Comparison of ENCODE assay signal across 21 cellular contexts in the genomic region with DNA sequence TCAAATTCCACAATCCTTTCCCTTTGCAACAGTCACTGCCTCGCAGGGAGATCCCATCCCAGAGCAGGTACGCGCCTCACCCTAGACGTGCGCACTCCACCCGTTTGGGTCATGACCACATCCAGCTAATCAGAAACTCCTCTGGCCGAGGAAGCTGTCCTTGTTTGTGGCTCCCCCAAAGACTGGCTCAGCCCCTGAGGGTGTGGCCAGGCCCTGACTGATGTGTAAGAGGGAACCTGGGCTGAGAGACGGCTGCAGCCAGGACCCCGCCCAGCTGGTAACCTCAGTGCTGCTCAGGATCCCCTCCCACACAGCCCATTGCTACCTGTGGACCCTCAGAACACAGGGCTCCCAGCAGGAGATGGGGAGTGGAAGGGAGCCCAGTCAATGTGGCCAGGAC.
"Had no signal": no experiment of that assay in that cellular context is flagged by ENCODE, and none has a peak within 500 bp of the region (broad histone marks: within the 10 kb centered on the region; RNA-seq: fewer than 3 reads in every experiment).

No MANE protein-coding gene starts in this region.

- H3K4me3 ChIP-seq: MG63, SJSA1, SK-N-MC had no signal

- H3K27me3 ChIP-seq: SJSA1 had no signal

- H3K27ac ChIP-seq: HL-60, SJSA1, SK-N-MC had no signal

- DNase-seq: Karpas-422, KBM-7, MG63, NCI-H1092, NCI-H1105 treated with DMSO at 0.1 percent for 48 hours, NCI-H1417 treated with DMSO at 0.1 percent for 48 hours, NCI-H146, NCI-H1694 treated with DMSO at 0.1 percent for 48 hours, NCI-H1930, NCI-H2081, NCI-H2107, NCI-H2227 treated with DMSO at 0.1 percent for 48 hours, NCI-H524, NCI-H526 treated with DMSO at 0.1 percent for 48 hours, NCI-H748 treated with DMSO at 0.1 percent for 48 hours, Right ventricle myocardium superior, RPMI8226, SIG-M5 had no signal

- H3K4me1 ChIP-seq: SJSA1 had no signal

- H3K36me3 ChIP-seq: MG63, SJSA1 had no signal

- H3K9me3 ChIP-seq: MG63, SJSA1 had no signal
